Comparison of ENCODE assay signal across 23 cellular contexts in genomic region chr11:33072465-33072864, GRCh38. TPM values are rescaled to one million over a fixed set of nuclear protein-coding genes. Genes with fewer than 3 reads are reported as not detected.
DNase-seq lines count a peak whose midpoint lies in the region; ATAC-seq, FAIRE-seq and TF ChIP-seq lines count a peak whose summit lies in the region.
"Had no signal": no experiment of that assay in that cellular context is flagged by ENCODE, and none has a peak within 500 bp of the region (broad histone marks: within the 10 kb centered on the region; RNA-seq: fewer than 3 reads in every experiment).

No MANE protein-coding gene starts in this region.

- no peak overlapping the region for H3K4me3 ChIP-seq in K562
- H3K4me3 ChIP-seq: A549; BLaER1 treated with 17β-estradiol and CSF1 and Interleukin-3, amounts not matched to agents 10 nM and 100 nM; HAP-1 had no signal

- BruUV-seq in K562 (replicated peaks; lab: Mats Ljungman, UMichigan), result no TSS peak

- POLR2A ChIA-PET in K562 (lab: Yijun Ruan, JAX), result interaction anchor here (2.2 kb wide), 1 partner anchor 11 kb away, joined by 6 read pairs; no protein-coding TSS in a partner anchor

- WGBS in K562 (ENCODE audit: insufficient coverage, low coverage, missing lambda C conversion rate), result 21% methylated on average over 8 of the region's 8 CpGs

- CTCF ChIA-PET in K562 (lab: Yijun Ruan, JAX; ENCODE audit: low intra/inter-chr PET ratio), result no interaction called here

- no peaks in the 10 kb centered on the region for H3K79me2 ChIP-seq in K562 (ENCODE audit: control insufficient read depth, insufficient read depth, low read length)

- no peak for TF ChIP-seq CTCF in K562 (IDR thresholded peaks at IDR 0.05 in 2 of 3, conservative IDR thresholded peaks at IDR 0.05 in 1 of 3; ENCODE audit: insufficient read depth in 2 of 3, low read depth in 1 of 3, low read length in 3 of 3)

- H3K9ac ChIP-seq in K562 (ENCODE audit: insufficient read depth in 1 of 2, low read depth in 2 of 2, low read length in 2 of 2), result no peak overlapping the region
- H3K9ac ChIP-seq: BLaER1 treated with 17β-estradiol and CSF1 and Interleukin-3, amounts not matched to agents 10 nM and 100 nM had no signal

- TF ChIP-seq POLR2A in GM12891 (IDR thresholded peaks at IDR 0.05; ENCODE audit: low read depth, low read length), result no peak
- no peak for TF ChIP-seq POLR2A in K562 (conservative IDR thresholded peaks at IDR 0.05)

- intact Hi-C loops in K562 (cut with micrococcal nuclease) (no loop called here), head of caudate nucleus (cut with DNase I) (no loop called here)

- TF ChIP-seq EP300 in K562 (IDR thresholded peaks at IDR 0.05; ENCODE audit: low read length), result no peak

- no peaks in the 10 kb centered on the region for H3K9me1 ChIP-seq in K562 (ENCODE audit: control insufficient read depth, insufficient read depth, low read length)

- H2AFZ ChIP-seq in K562 (ENCODE audit: low read depth, low read length), result no peak overlapping the region

- no peaks in the 10 kb centered on the region for H3K4me1 ChIP-seq in K562 (replicated peaks in 1 of 2; ENCODE audit: control insufficient read depth in 2 of 2, insufficient read depth in 2 of 2, low read length in 2 of 2)
- H3K4me1 ChIP-seq: BE2C; BLaER1 treated with 17β-estradiol and CSF1 and Interleukin-3, amounts not matched to agents 10 nM and 100 nM; HAP-1 had no signal

- ATAC-seq in K562, result peak; percentile 73
- no peak for ATAC-seq in HG03520 (IDR thresholded peaks at IDR 0.05; ENCODE audit: unreplicated experiment)
- ATAC-seq: A549 had no signal

- no peaks in the 10 kb centered on the region for H3K27me3 ChIP-seq in K562 (ENCODE audit: control insufficient read depth in 2 of 2, insufficient read depth in 2 of 2, low read length in 2 of 2)
- H3K27me3 ChIP-seq: BE2C; BLaER1 treated with 17β-estradiol and CSF1 and Interleukin-3, amounts not matched to agents 10 nM and 100 nM had no signal

- H3K36me3 ChIP-seq in K562 (ENCODE audit: control insufficient read depth, insufficient read depth, low read length), result peaks cover 23% of the 10 kb centered on the region; the same call in 2 of the 3 replicates
- H3K36me3 ChIP-seq: BE2C had no signal

- TF ChIP-seq RAD21 in K562 (CRISPR knock-in tag; conservative IDR thresholded peaks at IDR 0.05 in 1 of 2, IDR thresholded peaks at IDR 0.05 in 1 of 2), result no peak

- DNase-seq in GM12891 (ENCODE audit: insufficient read length, low spot score) (no peak), SW480 (ENCODE audit: low spot score) (peak; percentile 67), K562 (ENCODE audit: extremely low read depth in 1 of 4, low spot score in 3 of 4) (no peak), head of caudate nucleus (no peak)
- DNase-seq in NK-92 treated with Interleukin-12 subunit alpha and Interleukin-12 subunit beta, amount 100 ng/mL, for 24 hours (lab: John Stamatoyannopoulos, UW), result no peak
- DNase-seq in activated CD4-positive, alpha-beta T cell treated with anti-CD3 and anti-CD28 coated beads, Interleukin-2, amount 50 U/mL, for 4 hours, result no peak
- DNase-seq: 8988T; ACHN; AML-193; BE2C; Calu3; CD4-positive, alpha-beta T cell; CD8-positive, alpha-beta memory T cell; DMS53; DND-41; GOT3 had no signal

- in situ Hi-C loops in K562 (cut with MboI), result no loop called here

- H3K9me3 ChIP-seq in K562 (replicated peaks; ENCODE audit: control insufficient read depth, insufficient read depth, low read depth, low read length), result no peaks in the 10 kb centered on the region
- H3K9me3 ChIP-seq: A549, BE2C, HAP-1 had no signal

- FAIRE-seq in GM12891 (lab: Jason Lieb, UNC), result peak; percentile 63
- FAIRE-seq in K562 (lab: Jason Lieb, UNC), result no peak
- FAIRE-seq: A549, G401.6, GM19239, H54 had no signal

- no peak overlapping the region for H3K4me2 ChIP-seq in K562 (ENCODE audit: insufficient read depth, low read length)
- H3K4me2 ChIP-seq: A549; BLaER1 treated with 17β-estradiol and CSF1 and Interleukin-3, amounts not matched to agents 10 nM and 100 nM had no signal

- H3K27ac ChIP-seq in K562 (ENCODE audit: extremely low read depth, low read depth, low read length), result no peak overlapping the region; the same call in 2 of the 3 replicates
- H3K27ac ChIP-seq: BLaER1 treated with 17β-estradiol and CSF1 and Interleukin-3, amounts not matched to agents 10 nM and 100 nM had no signal

- H4K20me1 ChIP-seq in K562 (replicated peaks; ENCODE audit: control insufficient read depth, insufficient read depth, low read length), result no peaks in the 10 kb centered on the region

TF ChIP-seq in GM12891, 5 proteins besides CTCF, POLR2A, EP300 and RAD21:
- no peak for TF ChIP-seq TAF1 (IDR thresholded peaks at IDR 0.05; ENCODE audit: low read depth, low read length)
- TF ChIP-seq PAX5 (IDR thresholded peaks at IDR 0.05; ENCODE audit: insufficient read depth, low read length, severe bottlenecking), result no peak
- TF ChIP-seq POU2F2 (IDR thresholded peaks at IDR 0.05; ENCODE audit: low read depth, low read length), result no peak
- TF ChIP-seq POLR2AphosphoS5 (IDR thresholded peaks at IDR 0.05; ENCODE audit: low read depth, low read length), result no peak
- TF ChIP-seq SPI1 (IDR thresholded peaks at IDR 0.05; ENCODE audit: low read depth, low read length), result no peak

TF ChIP-seq in K562, 482 proteins besides CTCF, POLR2A, EP300 and RAD21 (continues in another document):
- TF ChIP-seq CC2D1A (IDR thresholded peaks at IDR 0.05), result no peak
- no peak for TF ChIP-seq ZBTB7A (IDR thresholded peaks at IDR 0.05; ENCODE audit: borderline replicate concordance, control insufficient read depth, low read depth, low read length)
- TF ChIP-seq SREBF2 (CRISPR knock-in tag; IDR thresholded peaks at IDR 0.05), result no peak
- TF ChIP-seq E2F5 (CRISPR knock-in tag; IDR thresholded peaks at IDR 0.05), result no peak
- no peak for TF ChIP-seq PHTF2 (CRISPR knock-in tag; IDR thresholded peaks at IDR 0.05)
- TF ChIP-seq ELK1 (CRISPR knock-in tag; IDR thresholded peaks at IDR 0.05), result no peak
- TF ChIP-seq CEBPG (CRISPR knock-in tag; IDR thresholded peaks at IDR 0.05), result peak; percentile 77; the same call in 1 of the 2 replicates
- 0 out of 4 replicates have a peak, but pooled peaks of 1 of the 2 experiments have one; percentile 20 for TF ChIP-seq CEBPG (tag; conservative IDR thresholded peaks at IDR 0.05 in 1 of 2, IDR thresholded peaks at IDR 0.05 in 1 of 2)

RNA-seq across cellular contexts. Expression of gene TCP11L1, which starts 33.1 kb away (rescaled TPM):
- 5.1 TPM for polyA plus RNA-seq in GM12891 (2012; ENCODE audit: low read depth, missing spikeins)
- total RNA-seq in K562 (2011; cell fraction: chromatin; rRNA removed; ENCODE audit: low replicate concordance), result 15.7 and 21.6 TPM in 2 replicates
- total RNA-seq in K562 (2011; cell fraction: nucleolus; rRNA removed), result 8.2 and 9.9 TPM in 2 replicates
- 15.8 and 19.5 TPM in 2 replicates for total RNA-seq in K562 (2011; cell fraction: nucleoplasm; rRNA removed)
- 5.8 and 15.3 TPM in 2 replicates for total RNA-seq in K562 (2014; rRNA removed)
- total RNA-seq in K562 (2014; rRNA removed; fragmentation: Illumina TruSeq; extraction: Trizol), result 6.2 and 6.4 TPM in 2 replicates
- 4.5 and 4.7 TPM in 2 replicates for total RNA-seq in K562 (2015; rRNA removed; fragmentation: Illumina TruSeq; extraction: Trizol)
- 8.1 and 8.9 TPM in 2 replicates for total RNA-seq in K562 (2021)
- 5.8 and 6.1 TPM in 2 replicates for polyA plus RNA-seq in K562 (2011; rRNA removed)
- 4.6 and 6.3 TPM in 2 replicates for polyA plus RNA-seq in K562 (2011; cell fraction: cytosol; rRNA removed)
- 4.9 and 5.8 TPM in 2 replicates for polyA plus RNA-seq in K562 (2011; cell fraction: nucleus; rRNA removed)
- polyA plus RNA-seq in K562 (2012), result 2.4 and 3.6 TPM in 2 replicates
- polyA plus RNA-seq in K562 (2014; fragmentation: Illumina TruSeq; extraction: Trizol), result 4.5 and 5.4 TPM in 2 replicates
- 1 to 10 TPM; 1.6 TPM for polyA plus RNA-seq in K562 (2014; fragmentation: Nextera tagmentation; extraction: Ambion mirVana)
- 4.1 and 4.3 TPM in 2 replicates for polyA plus RNA-seq in K562 (2014; rRNA removed)
- polyA minus RNA-seq in K562 (2011; rRNA and poly(A)+ RNA removed), result 17.5 and 18.7 TPM in 2 replicates
- 8.2 and 9.4 TPM in 2 replicates for polyA minus RNA-seq in K562 (2011; cell fraction: cytosol; rRNA and poly(A)+ RNA removed)
- polyA minus RNA-seq in K562 (2011; cell fraction: nucleus; rRNA and poly(A)+ RNA removed), result 5.0 and 10.7 TPM in 2 replicates

RNA-seq across cellular contexts. Expression of gene DEPDC7, which starts 56.8 kb away (rescaled TPM):
- polyA plus RNA-seq in GM12891 (2012; ENCODE audit: low read depth, missing spikeins), result 0.24 TPM
- 16.3 and 28.3 TPM in 2 replicates for total RNA-seq in K562 (2011; cell fraction: chromatin; rRNA removed; ENCODE audit: low replicate concordance)
- total RNA-seq in K562 (2011; cell fraction: nucleolus; rRNA removed), result 7.8 and 9.7 TPM in 2 replicates
- 16.7 and 18.7 TPM in 2 replicates for total RNA-seq in K562 (2011; cell fraction: nucleoplasm; rRNA removed)
- total RNA-seq in K562 (2014; rRNA removed) (8.4 and 10.3 TPM in 2 replicates), K562 (2014; rRNA removed; fragmentation: Illumina TruSeq; extraction: Trizol) (13.8 and 13.9 TPM in 2 replicates), K562 (2015; rRNA removed; fragmentation: Illumina TruSeq; extraction: Trizol) (13.8 and 15.5 TPM in 2 replicates), K562 (2021) (9.4 and 9.5 TPM in 2 replicates)
- polyA plus RNA-seq in K562 (2011; rRNA removed) (14.5 and 19.9 TPM in 2 replicates), K562 (2014; fragmentation: Illumina TruSeq; extraction: Trizol) (12.7 and 15.7 TPM in 2 replicates), K562 (2014; fragmentation: Nextera tagmentation; extraction: Ambion mirVana) (1 to 10 TPM; 5.4 to 8.1 TPM), K562 (2014; rRNA removed) (12.0 and 13.8 TPM in 2 replicates)
- 3.4 and 6.0 TPM in 2 replicates for polyA plus RNA-seq in K562 (2011; cell fraction: cytosol; rRNA removed)
- 12.6 and 16.7 TPM in 2 replicates for polyA plus RNA-seq in K562 (2011; cell fraction: nucleus; rRNA removed)
- polyA plus RNA-seq in K562 (2012), result 5.3 and 7.0 TPM in 2 replicates
- polyA minus RNA-seq in K562 (2011; rRNA and poly(A)+ RNA removed), result 13.2 and 14.0 TPM in 2 replicates
- 4.3 and 5.2 TPM in 2 replicates for polyA minus RNA-seq in K562 (2011; cell fraction: cytosol; rRNA and poly(A)+ RNA removed)
- polyA minus RNA-seq in K562 (2011; cell fraction: nucleus; rRNA and poly(A)+ RNA removed), result 11.3 and 13.6 TPM in 2 replicates
